Comparison of ENCODE assay signal across 18 cellular contexts in genomic region chr13:76148374-76148773, GRCh38.
DNase-seq lines count a peak whose midpoint lies in the region; ATAC-seq, FAIRE-seq and TF ChIP-seq lines count a peak whose summit lies in the region.
"Had no signal": no experiment of that assay in that cellular context is flagged by ENCODE, and none has a peak within 500 bp of the region (broad histone marks: within the 10 kb centered on the region; RNA-seq: fewer than 3 reads in every experiment).

No MANE protein-coding gene starts in this region.

- no peaks in the 10 kb centered on the region for H3K9me3 ChIP-seq in SK-N-SH
- H3K9me3 ChIP-seq: A549, Caco-2, SJCRH30 had no signal

- no peak overlapping the region for H3K27ac Mint-ChIP-seq in activated naive CD4-positive, alpha-beta T cell treated with anti-CD3 and anti-CD28 coated beads for 36 hours

- DNase-seq in SK-N-SH (no peak), NCI-H2171 (lab: John Stamatoyannopoulos, UW) (peak; percentile 6), bronchial epithelial cell (ENCODE audit: low read depth) (peak; percentile 16), left lobe of liver (ENCODE audit: low spot score) (no peak)
- no peak for DNase-seq in activated naive CD4-positive, alpha-beta T cell treated with anti-CD3 and anti-CD28 coated beads for 36 hours
- DNase-seq: Caco-2, DMS79, NCI-H187 treated with DMSO at 0.1 percent for 48 hours, NCI-H2227 treated with DMSO at 0.1 percent for 48 hours, NCI-H774, SJCRH30 had no signal

- no peaks in the 10 kb centered on the region for H3K4me1 ChIP-seq in SK-N-SH (ENCODE audit: control insufficient read depth in 1 of 2, insufficient read depth in 2 of 2, low read depth in 1 of 2, low read length in 1 of 2)
- H3K4me1 ChIP-seq: A549, Caco-2, SJCRH30 had no signal

- no peak for TF ChIP-seq RAD21 in SK-N-SH (IDR thresholded peaks at IDR 0.05; ENCODE audit: low read length)

- H3K4me3 Mint-ChIP-seq in activated naive CD4-positive, alpha-beta T cell treated with anti-CD3 and anti-CD28 coated beads for 36 hours, result no peak overlapping the region

- H3K36me3 ChIP-seq in SK-N-SH (replicated peaks in 1 of 2; ENCODE audit: control insufficient read depth in 1 of 2, insufficient read depth in 2 of 2, low read length in 1 of 2) (no peaks in the 10 kb centered on the region), bronchial epithelial cell (ENCODE audit: control insufficient read depth, insufficient read depth, low read length) (no peaks in the 10 kb centered on the region)
- H3K36me3 ChIP-seq: SJCRH30 had no signal

- no peak for ATAC-seq in SK-N-SH treated with all-trans-retinoic acid at 6 μM for 48 hours
- no peak for ATAC-seq in left lobe of liver
- ATAC-seq in HG03342 (IDR thresholded peaks at IDR 0.05; ENCODE audit: unreplicated experiment), result no peak
- ATAC-seq: A549, HCT116 had no signal

- H3K79me2 ChIP-seq in SK-N-SH (ENCODE audit: insufficient read depth), result no peaks in the 10 kb centered on the region

- no peaks in the 10 kb centered on the region; the same call in 1 of the 2 replicates for H3K27me3 ChIP-seq in SK-N-SH (ENCODE audit: insufficient read depth)
- H3K27me3 ChIP-seq in bronchial epithelial cell (ENCODE audit: control insufficient read depth, insufficient read depth, low read length), result no peaks in the 10 kb centered on the region
- H3K27me3 ChIP-seq: SJCRH30 had no signal

- H3K27me3 Mint-ChIP-seq in activated naive CD4-positive, alpha-beta T cell treated with anti-CD3 and anti-CD28 coated beads for 36 hours (ENCODE audit: low read depth), result peaks cover 3% of the 10 kb centered on the region

- CTCF ChIA-PET in SK-N-SH (lab: Yijun Ruan, JAX), result no interaction called here
- CTCF ChIA-PET in activated naive CD4-positive, alpha-beta T cell treated with anti-CD3 and anti-CD28 coated beads for 36 hours (lab: Charles Lee), result no interaction called here

- H2AFZ ChIP-seq in SK-N-SH (ENCODE audit: low read depth), result no peak overlapping the region

- H4K20me1 ChIP-seq in SK-N-SH (ENCODE audit: insufficient read depth), result no peaks in the 10 kb centered on the region

- POLR2A ChIA-PET in SK-N-SH (lab: Yijun Ruan, JAX), result no interaction called here

- no peak overlapping the region for H3K27ac ChIP-seq in SK-N-SH (ENCODE audit: low read depth in 2 of 2, low read length in 1 of 2)
- H3K27ac ChIP-seq: A549, C4-2B, SJCRH30 had no signal

- H3K4me2 ChIP-seq in SK-N-SH, result 0 out of 2 replicates have a peak overlapping the region, but pooled peaks have one; percentile 33
- H3K4me2 ChIP-seq: A549 had no signal

- H3K4me1 Mint-ChIP-seq in activated naive CD4-positive, alpha-beta T cell treated with anti-CD3 and anti-CD28 coated beads for 36 hours (ENCODE audit: low read depth), result no peaks in the 10 kb centered on the region

- H3K9me2 ChIP-seq in SK-N-SH, result no peaks in the 10 kb centered on the region

- TF ChIP-seq CTCF in SK-N-SH (IDR thresholded peaks at IDR 0.05) (no peak), bronchial epithelial cell (IDR thresholded peaks at IDR 0.05; ENCODE audit: insufficient read depth, low read length, severe bottlenecking) (no peak)

- no peak overlapping the region; a peak in 1 of 4 replicates for H3K4me3 ChIP-seq in SK-N-SH (ENCODE audit: low read depth in 2 of 2, low read length in 1 of 2)
- H3K4me3 ChIP-seq in bronchial epithelial cell (ENCODE audit: low read depth, low read length), result no peak overlapping the region
- H3K4me3 ChIP-seq: A549, SJCRH30 had no signal

- H3K9ac ChIP-seq in SK-N-SH, result no peak overlapping the region

- H3F3A ChIP-seq in SK-N-SH (replicated peaks; ENCODE audit: insufficient read depth), result no peaks in the 10 kb centered on the region

- no peaks in the 10 kb centered on the region for H3K9me3 Mint-ChIP-seq in activated naive CD4-positive, alpha-beta T cell treated with anti-CD3 and anti-CD28 coated beads for 36 hours

- FAIRE-seq in bronchial epithelial cell (lab: Jason Lieb, UNC), result no peak
- FAIRE-seq: A549, G401.6, GM12891 had no signal

- intact Hi-C loops in activated naive CD4-positive, alpha-beta T cell treated with anti-CD3 and anti-CD28 coated beads for 36 hours (cut with micrococcal nuclease), result no loop called here

- no peaks in the 10 kb centered on the region for H3K36me3 Mint-ChIP-seq in activated naive CD4-positive, alpha-beta T cell treated with anti-CD3 and anti-CD28 coated beads for 36 hours (ENCODE audit: low read depth)

- TF ChIP-seq EP300 in SK-N-SH (IDR thresholded peaks at IDR 0.05; ENCODE audit: borderline replicate concordance in 1 of 2, low read depth in 1 of 2, low read length in 1 of 2), result no peak

TF ChIP-seq in SK-N-SH, 30 proteins besides CTCF, POLR2A, EP300 and RAD21:
- TF ChIP-seq ZBTB33 (IDR thresholded peaks at IDR 0.05; ENCODE audit: borderline replicate concordance, low read depth), result no peak
- TF ChIP-seq PBX3 (IDR thresholded peaks at IDR 0.05), result no peak
- no peak for TF ChIP-seq MXI1 (IDR thresholded peaks at IDR 0.05; ENCODE audit: low read depth, low read length)
- TF ChIP-seq FOXM1 (IDR thresholded peaks at IDR 0.05; ENCODE audit: low read depth), result no peak

TF ChIP-seq in SK-N-SH treated with all-trans-retinoic acid at 6 μM for 48 hours, 23 proteins besides CTCF, POLR2A, EP300 and RAD21:
- TF ChIP-seq ISL1 (CRISPR knock-in tag; IDR thresholded peaks at IDR 0.05), result no peak

Comparison
In these comparisons a context has a peak if more than half of its experiments do, and no peak if none do; other contexts are left out.
1. DNase-seq: peak in NCI-H2171 (single experiment) and bronchial epithelial cell (single experiment); none in SK-N-SH (single experiment), activated naive CD4-positive, alpha-beta T cell treated with anti-CD3 and anti-CD28 coated beads for 36 hours (single experiment) and left lobe of liver (single experiment).